9 cellular contexts compared by ENCODE assay signal in genomic region chr19:35040826-35041547, GRCh38. TPM values are rescaled to one million over a fixed set of nuclear protein-coding genes. Genes with fewer than 3 reads are reported as not detected.
DNase-seq lines count a peak whose midpoint lies in the region; ATAC-seq lines count a peak whose summit lies in the region.
"Had no signal": no experiment of that assay in that cellular context is flagged by ENCODE, and none has a peak within 500 bp of the region (broad histone marks: within the 10 kb centered on the region; RNA-seq: fewer than 3 reads in every experiment).

No MANE protein-coding gene starts in this region.

- peak overlapping the region; percentile 58 for H3K27ac Mint-ChIP-seq in activated T-cell treated with anti-CD3 and anti-CD28 coated beads, Interleukin-2, amount 50 U/mL, for 24 hours
- H3K27ac Mint-ChIP-seq in stimulated activated naive CD8-positive, alpha-beta T cell treated with anti-CD3 and anti-CD28 coated beads, Interleukin-15, amount 100 ng/mL, for 72 hours: peak overlapping the region; percentile 83 to 89

- no peaks in the 10 kb centered on the region for H3K4me1 ChIP-seq in SJCRH30

- peak overlapping the region; percentile 42 for H3K4me3 Mint-ChIP-seq in activated T-cell treated with anti-CD3 and anti-CD28 coated beads, Interleukin-2, amount 50 U/mL, for 24 hours
- peak overlapping the region; percentile 48 to 80 for H3K4me3 Mint-ChIP-seq in stimulated activated naive CD8-positive, alpha-beta T cell treated with anti-CD3 and anti-CD28 coated beads, Interleukin-15, amount 100 ng/mL, for 72 hours

- H3K9me3 Mint-ChIP-seq in activated T-cell treated with anti-CD3 and anti-CD28 coated beads, Interleukin-2, amount 50 U/mL, for 24 hours: no peaks in the 10 kb centered on the region
- no peaks in the 10 kb centered on the region for H3K9me3 Mint-ChIP-seq in stimulated activated naive CD8-positive, alpha-beta T cell treated with anti-CD3 and anti-CD28 coated beads, Interleukin-15, amount 100 ng/mL, for 72 hours

- H3K36me3 ChIP-seq in SJCRH30: no peaks in the 10 kb centered on the region

- ATAC-seq in stimulated activated naive CD8-positive, alpha-beta T cell treated with anti-CD3 and anti-CD28 coated beads, Interleukin-15, amount 100 ng/mL, for 72 hours: peak; percentile 42
- ATAC-seq in HG03196 (IDR thresholded peaks at IDR 0.05; ENCODE audit: unreplicated experiment): no peak

- peaks cover 30% of the 10 kb centered on the region for H3K4me1 Mint-ChIP-seq in activated T-cell treated with anti-CD3 and anti-CD28 coated beads, Interleukin-2, amount 50 U/mL, for 24 hours (ENCODE audit: low read depth)
- peaks cover 52% of the 10 kb centered on the region for H3K4me1 Mint-ChIP-seq in stimulated activated naive CD8-positive, alpha-beta T cell treated with anti-CD3 and anti-CD28 coated beads, Interleukin-15, amount 100 ng/mL, for 72 hours

- H3K27ac ChIP-seq in SJCRH30: no peak overlapping the region
- H3K27ac ChIP-seq: SK-N-MC had no signal

- no peaks in the 10 kb centered on the region for H3K36me3 Mint-ChIP-seq in activated T-cell treated with anti-CD3 and anti-CD28 coated beads, Interleukin-2, amount 50 U/mL, for 24 hours (ENCODE audit: low read depth)

- no peaks in the 10 kb centered on the region for H3K27me3 ChIP-seq in SJCRH30

- no peaks in the 10 kb centered on the region for H3K9me3 ChIP-seq in SJCRH30 (replicated peaks)

- peaks cover 9% of the 10 kb centered on the region for H3K27me3 Mint-ChIP-seq in activated T-cell treated with anti-CD3 and anti-CD28 coated beads, Interleukin-2, amount 50 U/mL, for 24 hours
- peaks cover 26% of the 10 kb centered on the region for H3K27me3 Mint-ChIP-seq in stimulated activated naive CD8-positive, alpha-beta T cell treated with anti-CD3 and anti-CD28 coated beads, Interleukin-15, amount 100 ng/mL, for 72 hours

- H3K4me3 ChIP-seq in SJCRH30: no peak overlapping the region
- H3K4me3 ChIP-seq: SK-N-MC had no signal

- peak; percentile 63 for DNase-seq in activated T-cell treated with anti-CD3 and anti-CD28 coated beads, Interleukin-2, amount 50 U/mL, for 24 hours
- no peak for DNase-seq in activated T-cell treated with anti-CD3 and anti-CD28 coated beads, Interleukin-2, amount 50 U/mL, for 1 hour
- DNase-seq in dermis microvascular lymphatic vessel endothelial cell (ENCODE audit: low read depth in 2 of 2) (peak; percentile 70 to 79), medulla oblongata (ENCODE audit: extremely low spot score) (peak; percentile 73), DMS153 treated with DMSO at 0.1 percent for 48 hours (lab: John Stamatoyannopoulos, UW; ENCODE audit: unreplicated experiment) (no peak), SJCRH30 (no peak)
- no peak for DNase-seq in stimulated activated naive CD8-positive, alpha-beta T cell treated with anti-CD3 and anti-CD28 coated beads, Interleukin-15, amount 100 ng/mL, for 72 hours

RNA-seq across cellular contexts. Expression of gene HPN, which starts 0.5 kb away (rescaled TPM):
- total RNA-seq in dermis microvascular lymphatic vessel endothelial cell: under 0.01 TPM in 1 of 2 replicates, not detected in the other
- not detected in 2 replicates for total RNA-seq in SJCRH30 (2014; rRNA removed; shearing (Covaris generic))

RNA-seq across cellular contexts. Expression of gene SCN1B, which starts 10.7 kb away (rescaled TPM):
- total RNA-seq in dermis microvascular lymphatic vessel endothelial cell: 5.0 and 5.2 TPM in 2 replicates
- 1.2 and 2.3 TPM in 2 replicates for total RNA-seq in SJCRH30 (2014; rRNA removed; shearing (Covaris generic))

RNA-seq across cellular contexts. Expression of gene GRAMD1A, which starts 40.9 kb away (rescaled TPM):
- total RNA-seq in dermis microvascular lymphatic vessel endothelial cell: 21.1 and 42.1 TPM in 2 replicates
- 45.5 and 49.4 TPM in 2 replicates for total RNA-seq in SJCRH30 (2014; rRNA removed; shearing (Covaris generic))

Comparison
In these comparisons a context has a peak if more than half of its experiments do, and no peak if none do; other contexts are left out.
1. DNase-seq: peak in activated T-cell treated with anti-CD3 and anti-CD28 coated beads, Interleukin-2, amount 50 U/mL, for 24 hours (single experiment), dermis microvascular lymphatic vessel endothelial cell (2 of 2) and medulla oblongata (single experiment); none in activated T-cell treated with anti-CD3 and anti-CD28 coated beads, Interleukin-2, amount 50 U/mL, for 1 hour (single experiment), stimulated activated naive CD8-positive, alpha-beta T cell treated with anti-CD3 and anti-CD28 coated beads, Interleukin-15, amount 100 ng/mL, for 72 hours (0 of 2), DMS153 treated with DMSO at 0.1 percent for 48 hours (single experiment) and SJCRH30 (0 of 2).